Comparison of ENCODE assay signal across 8 cellular contexts in genomic region chr3:119676020-119676419, GRCh38. TPM values are rescaled to one million over a fixed set of nuclear protein-coding genes. Genes with fewer than 3 reads are reported as not detected.
DNase-seq lines count a peak whose midpoint lies in the region; ATAC-seq and TF ChIP-seq lines count a peak whose summit lies in the region.

No MANE protein-coding gene starts in this region.

- POLR2A ChIA-PET in CD8-positive, alpha-beta T cell (lab: Charles Lee), result interaction anchor here (1.0 to 1.7 kb wide), 2 partner anchors 212 to 419 kb away, joined by 4 to 7 read pairs; partner anchors contain the start of genes GSK3B and TMEM39A

- H3K79me2 ChIP-seq in osteoblast (ENCODE audit: insufficient read depth, low read length), result peaks cover 12% of the 10 kb centered on the region

- ATAC-seq in CD8-positive, alpha-beta T cell, result no peak

- H2AFZ ChIP-seq in osteoblast (ENCODE audit: low read length), result peak overlapping the region; percentile 91

- H3K27me3 ChIP-seq in CD8-positive, alpha-beta T cell (ENCODE audit: insufficient read depth, low read length), result no peaks in the 10 kb centered on the region
- no peaks in the 10 kb centered on the region for H3K27me3 ChIP-seq in endodermal cell (ENCODE audit: control insufficient read depth, insufficient read depth, low read length, poor library complexity, severe bottlenecking)
- no peaks in the 10 kb centered on the region for H3K27me3 ChIP-seq in osteoblast (ENCODE audit: insufficient read depth, low read length)

- H3K27ac Mint-ChIP-seq in CD8-positive, alpha-beta T cell, result peak overlapping the region; percentile 94
- no peak overlapping the region for H3K27ac Mint-ChIP-seq in endodermal cell

- intact Hi-C loops in CD8-positive, alpha-beta T cell (cut with DNase I, micrococcal nuclease), result loop anchor here (1.0 to 10.0 kb wide), 9 partner anchors 177 to 1871 kb away; partner anchors contain the start of genes LRRC58 (in 2 of the 2), POLQ (in 2 of the 2), TIMMDC1 (in 2 of the 2) and B4GALT4 (in 1 of the 2)

- peak overlapping the region; percentile 87 for H3K4me3 Mint-ChIP-seq in CD8-positive, alpha-beta T cell
- H3K4me3 Mint-ChIP-seq in endodermal cell, result peak overlapping the region; percentile 79

- peak overlapping the region; percentile 96 for H3K4me2 ChIP-seq in osteoblast (ENCODE audit: insufficient read depth, low read length)

- TF ChIP-seq CTCF in CD8-positive, alpha-beta T cell (IDR thresholded peaks at IDR 0.05), result no peak
- TF ChIP-seq CTCF in endodermal cell (conservative IDR thresholded peaks at IDR 0.05) (no peak), osteoblast (IDR thresholded peaks at IDR 0.05; ENCODE audit: extremely low read depth, low read depth, low read length) (no peak)

- H3K4me1 Mint-ChIP-seq in CD8-positive, alpha-beta T cell (ENCODE audit: low read depth), result peaks cover 35% of the 10 kb centered on the region
- H3K4me1 Mint-ChIP-seq in endodermal cell, result peaks cover 27% of the 10 kb centered on the region

- H3K9me3 Mint-ChIP-seq in CD8-positive, alpha-beta T cell, result no peaks in the 10 kb centered on the region
- peaks cover 6% of the 10 kb centered on the region for H3K9me3 Mint-ChIP-seq in endodermal cell

- peak overlapping the region; percentile 26 for H3K4me3 ChIP-seq in CD8-positive, alpha-beta T cell (ENCODE audit: low read depth, low read length)
- H3K4me3 ChIP-seq in endodermal cell (ENCODE audit: low read length) (peak overlapping the region; percentile 98), osteoblast (ENCODE audit: insufficient read depth, low read length) (peak overlapping the region; percentile 72)

- DNase-seq in CD8-positive, alpha-beta T cell, result no peak
- DNase-seq in NCI-H82 treated with DMSO at 0.1 percent for 48 hours (lab: John Stamatoyannopoulos, UW; ENCODE audit: unreplicated experiment) (peak; percentile 81), endodermal cell (no peak), osteoblast (ENCODE audit: insufficient read length, low spot score, missing footprints) (no peak), GF-D8 (lab: John Stamatoyannopoulos, UW) (no peak), GM03348 (ENCODE audit: low spot score) (no peak)
- no peak for DNase-seq in stimulated activated CD8-positive, alpha-beta memory T cell treated with anti-CD3 and anti-CD28 coated beads, Interleukin-4, amount 100 ng/mL, for 48 hours
- DNase-seq in activated CD8-positive, alpha-beta memory T cell treated with anti-CD3 and anti-CD28 coated beads for 24 hours, result no peak

- H3K36me3 ChIP-seq in CD8-positive, alpha-beta T cell (ENCODE audit: insufficient read depth, low read length), result peaks cover 14% of the 10 kb centered on the region
- peaks cover 40% of the 10 kb centered on the region for H3K36me3 ChIP-seq in endodermal cell (ENCODE audit: control insufficient read depth, insufficient read depth, low read length)
- H3K36me3 ChIP-seq in osteoblast (ENCODE audit: insufficient read depth, low read length), result peaks cover 23% of the 10 kb centered on the region

- no peaks in the 10 kb centered on the region for H4K20me1 ChIP-seq in osteoblast (ENCODE audit: insufficient read depth, low read length)

- CTCF ChIA-PET in CD8-positive, alpha-beta T cell (lab: Charles Lee), result no interaction called here

- H3K27ac ChIP-seq in CD8-positive, alpha-beta T cell (ENCODE audit: low read depth, low read length), result no peak overlapping the region
- H3K27ac ChIP-seq in endodermal cell (ENCODE audit: low read depth, low read length) (no peak overlapping the region), osteoblast (ENCODE audit: low read depth, low read length) (peak overlapping the region; percentile 70)

- H3K9me3 ChIP-seq in CD8-positive, alpha-beta T cell (ENCODE audit: low read length), result no peaks in the 10 kb centered on the region
- H3K9me3 ChIP-seq in endodermal cell (ENCODE audit: control insufficient read depth, low read length), result peaks cover 12% of the 10 kb centered on the region
- H3K9me3 ChIP-seq in osteoblast (ENCODE audit: low read depth, low read length), result no peaks in the 10 kb centered on the region

- peaks cover 38% of the 10 kb centered on the region for H3K36me3 Mint-ChIP-seq in CD8-positive, alpha-beta T cell
- peaks cover 40% of the 10 kb centered on the region for H3K36me3 Mint-ChIP-seq in endodermal cell (ENCODE audit: low read depth)

- WGBS in endodermal cell (ENCODE audit: insufficient coverage in 1 of 2, insufficient read length in 1 of 2), 2 experiments, result 88% methylated on average over 1 of the region's 1 CpG; no CpG with 5 or more reads in 1 of the 2 experiments

- peak overlapping the region; percentile 39 for H3K9ac ChIP-seq in endodermal cell (ENCODE audit: extremely low read depth, low read length, poor library complexity, severe bottlenecking)

- peaks cover 20% of the 10 kb centered on the region for H3K4me1 ChIP-seq in CD8-positive, alpha-beta T cell (ENCODE audit: insufficient read depth, low read length)
- H3K4me1 ChIP-seq in endodermal cell (ENCODE audit: control insufficient read depth, insufficient read depth, low read length), result no peaks in the 10 kb centered on the region
- H3K4me1 ChIP-seq in osteoblast (ENCODE audit: insufficient read depth, low read length), result peaks cover 13% of the 10 kb centered on the region

- H3K27me3 Mint-ChIP-seq in CD8-positive, alpha-beta T cell (ENCODE audit: low read depth), result no peaks in the 10 kb centered on the region
- no peaks in the 10 kb centered on the region for H3K27me3 Mint-ChIP-seq in endodermal cell (ENCODE audit: insufficient read depth)

RNA-seq across cellular contexts. Expression of gene COX17, which starts 1.2 kb away (rescaled TPM):
- 10 to 100 TPM; 22.4 to 23.2 TPM for total RNA-seq in CD8-positive, alpha-beta T cell
- total RNA-seq in endodermal cell (10 to 100 TPM; 54.1 to 73.7 TPM), osteoblast (8.0 and 13.3 TPM in 2 replicates)
- polyA plus RNA-seq in endodermal cell (2013, experiment 1 of 2), result 72.8 TPM
- 74.9 TPM for polyA plus RNA-seq in endodermal cell (2013, experiment 2 of 2)

RNA-seq across cellular contexts. Expression of gene POPDC2, which starts 15.6 kb away (rescaled TPM):
- total RNA-seq in CD8-positive, alpha-beta T cell, result 1 to 10 TPM; 1.0 to 2.1 TPM
- total RNA-seq in endodermal cell, result 1 to 10 TPM in 1 of 2 donors, under 1 TPM in 1; 0.95 to 1.6 TPM
- 0.89 TPM for polyA plus RNA-seq in endodermal cell (2013, experiment 1 of 2)
- polyA plus RNA-seq in endodermal cell (2013, experiment 2 of 2), result 0.54 TPM
- 1.1 and 1.8 TPM in 2 replicates for total RNA-seq in osteoblast

RNA-seq across cellular contexts. Expression of gene CFAP91, which starts 26.8 kb away (rescaled TPM):
- total RNA-seq in CD8-positive, alpha-beta T cell, result not detected
- total RNA-seq in endodermal cell, result 1 to 10 TPM; 5.1 to 9.8 TPM
- 11.1 TPM for polyA plus RNA-seq in endodermal cell (2013, experiment 1 of 2)
- 8.5 TPM for polyA plus RNA-seq in endodermal cell (2013, experiment 2 of 2)
- 0.36 and 0.59 TPM in 2 replicates for total RNA-seq in osteoblast

Comparison
In these comparisons a context has a peak if more than half of its experiments do, and no peak if none do; other contexts are left out.
1. H3K4me3 ChIP-seq: peak in every context shown above with its lines; median percentile 98 in endodermal cell; 72 in osteoblast; 26 in CD8-positive, alpha-beta T cell.